8 cellular contexts compared by ENCODE assay signal in the genomic region with DNA sequence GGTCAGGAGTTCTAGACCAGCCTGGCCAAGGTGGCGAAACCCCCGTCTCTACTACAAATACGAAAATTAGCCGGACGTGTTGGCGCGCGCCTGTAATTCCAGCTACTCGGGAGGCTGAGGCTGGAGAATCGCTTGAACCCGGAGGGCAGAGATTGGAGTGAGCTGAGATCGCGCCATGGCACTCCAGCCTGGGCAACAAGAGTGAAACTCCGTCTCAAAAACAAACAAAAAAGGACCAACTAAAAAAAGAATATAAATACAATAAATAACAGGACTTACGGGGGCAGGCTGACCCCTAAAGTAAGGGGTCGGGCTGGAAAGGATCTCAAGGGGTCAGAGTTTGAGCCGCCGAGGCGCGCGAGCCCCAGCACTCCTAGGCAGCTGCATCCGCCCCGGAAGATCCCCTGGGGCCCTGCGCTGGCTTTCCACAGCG. TPM values are rescaled to one million over a fixed set of nuclear protein-coding genes. Genes with fewer than 3 reads are reported as not detected.
DNase-seq lines count a peak whose midpoint lies in the region; ATAC-seq and TF ChIP-seq lines count a peak whose summit lies in the region.

No MANE protein-coding gene starts in this region.

- H3K79me2 ChIP-seq in neural cell (replicated peaks; ENCODE audit: insufficient read depth, low read length) = peaks cover 14% of the 10 kb centered on the region

- H3K27ac ChIP-seq in C4-2B (peak overlapping the region; percentile 97), KOPT-K1 (ENCODE audit: low read depth, low read length, poor library complexity, severe bottlenecking) (peak overlapping the region; percentile 70), neural cell (ENCODE audit: low read length) (peak overlapping the region; percentile 75)

- no peaks in the 10 kb centered on the region for H3F3A ChIP-seq in neural cell (ENCODE audit: insufficient read depth, low read length, poor library complexity, severe bottlenecking)

- TF ChIP-seq EP300 in neural cell (conservative IDR thresholded peaks at IDR 0.05; ENCODE audit: poor library complexity, severe bottlenecking) = no peak

- peak overlapping the region; percentile 99 for H3K4me3 ChIP-seq in neural cell (ENCODE audit: low read length)

- H2AFZ ChIP-seq in neural cell (ENCODE audit: low read depth, low read length) = peak overlapping the region; percentile 66

- peak overlapping the region; percentile 76 for H3K9ac ChIP-seq in neural cell (ENCODE audit: low read length)

- H3K36me3 Mint-ChIP-seq in dendritic cell treated with granulocyte-macrophage colony-stimulating factor and Interleukin-4, amounts not matched to agents 40 ng/mL and 50 ng/mL, for 4 days (ENCODE audit: low read depth) = peaks cover 89% of the 10 kb centered on the region

- H3K27me3 Mint-ChIP-seq in dendritic cell treated with granulocyte-macrophage colony-stimulating factor and Interleukin-4, amounts not matched to agents 40 ng/mL and 50 ng/mL, for 4 days = no peaks in the 10 kb centered on the region

- no peaks in the 10 kb centered on the region for H3K9me2 ChIP-seq in neural cell (ENCODE audit: insufficient read depth, low read length)

- no peaks in the 10 kb centered on the region for H4K20me1 ChIP-seq in neural cell (ENCODE audit: insufficient read depth)

- H3K27ac Mint-ChIP-seq in dendritic cell treated with granulocyte-macrophage colony-stimulating factor and Interleukin-4, amounts not matched to agents 40 ng/mL and 50 ng/mL, for 4 days = peak overlapping the region; percentile 88

- TF ChIP-seq CTCF in C4-2B (conservative IDR thresholded peaks at IDR 0.05) (no peak; the same call in 1 of the 2 replicates), neural cell (IDR thresholded peaks at IDR 0.05; ENCODE audit: poor library complexity, severe bottlenecking) (peak; percentile 60)

- ATAC-seq in HG02973 (IDR thresholded peaks at IDR 0.05; ENCODE audit: unreplicated experiment) = no peak

- H3K9me3 Mint-ChIP-seq in dendritic cell treated with granulocyte-macrophage colony-stimulating factor and Interleukin-4, amounts not matched to agents 40 ng/mL and 50 ng/mL, for 4 days = no peaks in the 10 kb centered on the region

- H3K9me3 ChIP-seq in KOPT-K1 (ENCODE audit: insufficient read depth, low read length, poor library complexity, severe bottlenecking) (no peaks in the 10 kb centered on the region), neural cell (ENCODE audit: low read length) (no peaks in the 10 kb centered on the region)

- H3K4me3 Mint-ChIP-seq in dendritic cell treated with granulocyte-macrophage colony-stimulating factor and Interleukin-4, amounts not matched to agents 40 ng/mL and 50 ng/mL, for 4 days = peak overlapping the region; percentile 85

- intact Hi-C loops in dendritic cell treated with granulocyte-macrophage colony-stimulating factor and Interleukin-4, amounts not matched to agents 40 ng/mL and 50 ng/mL, for 4 days (cut with micrococcal nuclease) = loop anchor here (1.0 to 5.0 kb wide), 3 partner anchors 9 to 78 kb away; no protein-coding TSS in a partner anchor

- peak overlapping the region; percentile 78 for H3K4me2 ChIP-seq in neural cell (ENCODE audit: low read length)

- DNase-seq in D341Med (ENCODE audit: low spot score) (no peak), AG20443 (ENCODE audit: low spot score) (no peak), HuH-7.5 (ENCODE audit: low spot score) (no peak)

- no peak for TF ChIP-seq RAD21 in neural cell (conservative IDR thresholded peaks at IDR 0.05)

- H3K36me3 ChIP-seq in KOPT-K1 (ENCODE audit: insufficient read depth, low read length) (peaks cover 27% of the 10 kb centered on the region; the same call in 1 of the 2 replicates), neural cell (ENCODE audit: insufficient read depth, low read length) (no peaks in the 10 kb centered on the region)

- H3K4me1 Mint-ChIP-seq in dendritic cell treated with granulocyte-macrophage colony-stimulating factor and Interleukin-4, amounts not matched to agents 40 ng/mL and 50 ng/mL, for 4 days (ENCODE audit: low read depth) = peaks cover 64% of the 10 kb centered on the region

- H3K27me3 ChIP-seq in neural cell (ENCODE audit: insufficient read depth, low read depth, low read length) = no peaks in the 10 kb centered on the region

TF ChIP-seq in neural cell, 6 proteins besides CTCF, POLR2A, EP300 and RAD21:
- TF ChIP-seq SMC3 (conservative IDR thresholded peaks at IDR 0.05; ENCODE audit: poor library complexity) (peak; percentile 57), TAF1 (IDR thresholded peaks at IDR 0.05; ENCODE audit: low read depth) (no peak), POLR2AphosphoS5 (IDR thresholded peaks at IDR 0.05) (no peak), EZH2 (IDR thresholded peaks at IDR 0.05; ENCODE audit: borderline replicate concordance, insufficient read depth, low read length, poor library complexity, severe bottlenecking) (no peak), MXI1 (conservative IDR thresholded peaks at IDR 0.05; ENCODE audit: poor library complexity, severe bottlenecking) (no peak)
- TF ChIP-seq, protein P1, sequence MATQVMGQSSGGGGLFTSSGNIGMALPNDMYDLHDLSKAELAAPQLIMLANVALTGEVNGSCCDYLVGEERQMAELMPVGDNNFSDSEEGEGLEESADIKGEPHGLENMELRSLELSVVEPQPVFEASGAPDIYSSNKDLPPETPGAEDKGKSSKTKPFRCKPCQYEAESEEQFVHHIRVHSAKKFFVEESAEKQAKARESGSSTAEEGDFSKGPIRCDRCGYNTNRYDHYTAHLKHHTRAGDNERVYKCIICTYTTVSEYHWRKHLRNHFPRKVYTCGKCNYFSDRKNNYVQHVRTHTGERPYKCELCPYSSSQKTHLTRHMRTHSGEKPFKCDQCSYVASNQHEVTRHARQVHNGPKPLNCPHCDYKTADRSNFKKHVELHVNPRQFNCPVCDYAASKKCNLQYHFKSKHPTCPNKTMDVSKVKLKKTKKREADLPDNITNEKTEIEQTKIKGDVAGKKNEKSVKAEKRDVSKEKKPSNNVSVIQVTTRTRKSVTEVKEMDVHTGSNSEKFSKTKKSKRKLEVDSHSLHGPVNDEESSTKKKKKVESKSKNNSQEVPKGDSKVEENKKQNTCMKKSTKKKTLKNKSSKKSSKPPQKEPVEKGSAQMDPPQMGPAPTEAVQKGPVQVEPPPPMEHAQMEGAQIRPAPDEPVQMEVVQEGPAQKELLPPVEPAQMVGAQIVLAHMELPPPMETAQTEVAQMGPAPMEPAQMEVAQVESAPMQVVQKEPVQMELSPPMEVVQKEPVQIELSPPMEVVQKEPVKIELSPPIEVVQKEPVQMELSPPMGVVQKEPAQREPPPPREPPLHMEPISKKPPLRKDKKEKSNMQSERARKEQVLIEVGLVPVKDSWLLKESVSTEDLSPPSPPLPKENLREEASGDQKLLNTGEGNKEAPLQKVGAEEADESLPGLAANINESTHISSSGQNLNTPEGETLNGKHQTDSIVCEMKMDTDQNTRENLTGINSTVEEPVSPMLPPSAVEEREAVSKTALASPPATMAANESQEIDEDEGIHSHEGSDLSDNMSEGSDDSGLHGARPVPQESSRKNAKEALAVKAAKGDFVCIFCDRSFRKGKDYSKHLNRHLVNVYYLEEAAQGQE (IDR thresholded peaks at IDR 0.05; ENCODE audit: borderline replicate concordance) = peak; percentile 1
TF ChIP-seq in neural cell: peak in this region for 2.

RNA-seq across cellular contexts. Expression of a gene that starts 0.5 kb away (rescaled TPM):
- 142 TPM in 2 replicates for polyA plus RNA-seq in neural cell
- 54.2 and 57.5 TPM in 2 replicates for polyA minus RNA-seq in neural cell

RNA-seq across cellular contexts. Expression of a gene that starts 3.3 kb away (rescaled TPM):
- not detected in 2 replicates for polyA plus RNA-seq in neural cell
- not detected in 2 replicates for polyA minus RNA-seq in neural cell

RNA-seq across cellular contexts. Expression of a gene that starts 30.4 kb away (rescaled TPM):
- polyA plus RNA-seq in neural cell = 82.8 and 96.7 TPM in 2 replicates
- polyA minus RNA-seq in neural cell = 132 and 140 TPM in 2 replicates

RNA-seq across cellular contexts. Expression of a gene that starts 33.5 kb away (rescaled TPM):
- 15.0 and 21.0 TPM in 2 replicates for polyA plus RNA-seq in neural cell
- polyA minus RNA-seq in neural cell = 43.5 and 48.2 TPM in 2 replicates
